In genomic region chr1:6667139-6667538, GRCh38 we compare ENCODE assay signal across 1 cellular context.
TF ChIP-seq lines count a peak whose summit lies in the region.

No MANE protein-coding gene starts in this region.

TF ChIP-seq in K562, 482 proteins besides CTCF, POLR2A, EP300 and RAD21:
- TF ChIP-seq XRCC3 (IDR thresholded peaks at IDR 0.05) (no peak), WHSC1 (IDR thresholded peaks at IDR 0.05; ENCODE audit: low read length) (peak; percentile 51)
